Comparison of ENCODE assay signal across 8 cellular contexts in genomic region chr18:51537487-51537886, GRCh38.
DNase-seq lines count a peak whose midpoint lies in the region; ATAC-seq and TF ChIP-seq lines count a peak whose summit lies in the region.

No MANE protein-coding gene starts in this region.

- intact Hi-C loops in upper lobe of right lung (cut with DNase I): no loop called here

- TF ChIP-seq CTCF in KMS-11 (conservative IDR thresholded peaks at IDR 0.05; ENCODE audit: low read depth, low read length) (0 out of 2 replicates have a peak, but pooled peaks have one; percentile 15), upper lobe of right lung (IDR thresholded peaks at IDR 0.05) (peak; percentile 7)

- H3K36me3 ChIP-seq in KMS-11 (ENCODE audit: insufficient read depth) (no peaks in the 10 kb centered on the region), upper lobe of right lung (no peaks in the 10 kb centered on the region)

- 0 out of 2 replicates have a peak overlapping the region, but pooled peaks have one; percentile 8 for H2AFZ ChIP-seq in KMS-11 (ENCODE audit: low read depth)

- no peaks in the 10 kb centered on the region for H4K20me1 ChIP-seq in KMS-11 (ENCODE audit: insufficient read depth)

- no peak overlapping the region for H3K27ac ChIP-seq in KMS-11
- H3K27ac ChIP-seq in upper lobe of right lung: no peak overlapping the region

- no peak overlapping the region for H3K9ac ChIP-seq in KMS-11

- no peaks in the 10 kb centered on the region for H3K9me3 ChIP-seq in upper lobe of right lung

- peak overlapping the region; percentile 44; the same call in 1 of the 2 replicates for H3K4me2 ChIP-seq in KMS-11

- H3K4me3 ChIP-seq in KMS-11 (IDR thresholded peaks at IDR 0.05; ENCODE audit: insufficient read depth, low read depth, low read length): no peak overlapping the region
- H3K4me3 ChIP-seq in upper lobe of right lung: no peak overlapping the region

- H3K79me2 ChIP-seq in KMS-11 (ENCODE audit: insufficient read depth, low read depth): no peaks in the 10 kb centered on the region

- H3K4me1 ChIP-seq in KMS-11 (ENCODE audit: low read depth, poor library complexity, severe bottlenecking) (no peaks in the 10 kb centered on the region), upper lobe of right lung (no peaks in the 10 kb centered on the region)

- DNase-seq in Ammon's horn (ENCODE audit: low spot score): peak; percentile 85
- peak; percentile 19 for DNase-seq in SW480 (ENCODE audit: low spot score)
- peak; percentile 49 to 63 for DNase-seq in hippocampal formation (lab: John Stamatoyannopoulos, UW)
- no peak for DNase-seq in upper lobe of right lung
- DNase-seq in AG08395 (ENCODE audit: low spot score): no peak
- no peak for DNase-seq in dedifferentiated amniotic fluid mesenchymal stem cell (ENCODE audit: extremely low spot score)

- ATAC-seq in GM19438 (IDR thresholded peaks at IDR 0.05; ENCODE audit: low read depth, unreplicated experiment): peak; percentile 85
- peak; percentile 73 for ATAC-seq in upper lobe of right lung

- no peaks in the 10 kb centered on the region for H3K27me3 ChIP-seq in KMS-11 (ENCODE audit: insufficient read depth, low read depth)
- no peaks in the 10 kb centered on the region for H3K27me3 ChIP-seq in upper lobe of right lung

Comparison
In these comparisons a context has a peak if more than half of its experiments do, and no peak if none do; other contexts are left out.
1. DNase-seq: peak in Ammon's horn (single experiment), SW480 (single experiment) and hippocampal formation (2 of 2); none in upper lobe of right lung (single experiment), AG08395 (single experiment) and dedifferentiated amniotic fluid mesenchymal stem cell (single experiment).